ENCODE assay signal across 8 cellular contexts in genomic region chr15:100671858-100672543, GRCh38.
DNase-seq lines count a peak whose midpoint lies in the region; ATAC-seq and TF ChIP-seq lines count a peak whose summit lies in the region.

No MANE protein-coding gene starts in this region.

- H3K27ac ChIP-seq in Panc1 (ENCODE audit: low read length) (peak overlapping the region; percentile 72), smooth muscle cell (ENCODE audit: low read depth) (peak overlapping the region; percentile 1)

- H3K4me1 ChIP-seq in Panc1 (ENCODE audit: control insufficient read depth, insufficient read depth, low read length) (peaks cover 12% of the 10 kb centered on the region), smooth muscle cell (ENCODE audit: low read depth) (peaks cover 5% of the 10 kb centered on the region)

- H2AFZ ChIP-seq in smooth muscle cell (ENCODE audit: low read depth): peak overlapping the region; percentile 21

- ATAC-seq in Panc1: peak; percentile 97
- no peak for ATAC-seq in GM21528 (IDR thresholded peaks at IDR 0.05; ENCODE audit: low FRiP score, unreplicated experiment)
- ATAC-seq in GM18511 (IDR thresholded peaks at IDR 0.05; ENCODE audit: unreplicated experiment): no peak

- H3K27me3 ChIP-seq in Panc1 (ENCODE audit: control insufficient read depth, insufficient read depth, low read length) (no peaks in the 10 kb centered on the region), smooth muscle cell (ENCODE audit: low read depth) (no peaks in the 10 kb centered on the region)

- no peaks in the 10 kb centered on the region for H3K79me2 ChIP-seq in smooth muscle cell (ENCODE audit: low read depth)

- DNase-seq in H4 (ENCODE audit: low spot score) (peak; percentile 64), Panc1 (ENCODE audit: low read depth, low spot score) (peak; percentile 30), fibroblast of villous mesenchyme (ENCODE audit: low read depth) (peak; percentile 75), smooth muscle cell (lab: John Stamatoyannopoulos, UW; ENCODE audit: unreplicated experiment) (no peak), NCI-H2107 (lab: John Stamatoyannopoulos, UW) (no peak), COR-L47 (lab: John Stamatoyannopoulos, UW) (no peak)

- no peak overlapping the region for H3K9ac ChIP-seq in smooth muscle cell (ENCODE audit: low read depth)

- CTCF ChIA-PET in Panc1 (lab: Charles Lee): interaction anchor here (1.2 to 1.7 kb wide), 3 partner anchors 9 to 201 kb away, joined by 3 to 6 read pairs (median 4); no protein-coding TSS in a partner anchor

- peak; percentile 90 for TF ChIP-seq CTCF in Panc1 (IDR thresholded peaks at IDR 0.05)
- peak; percentile 85 for TF ChIP-seq CTCF in fibroblast of villous mesenchyme (IDR thresholded peaks at IDR 0.05; ENCODE audit: insufficient read depth, low read depth, low read length)
- TF ChIP-seq CTCF in smooth muscle cell (IDR thresholded peaks at IDR 0.05; ENCODE audit: borderline replicate concordance, insufficient read depth, poor library complexity, severe bottlenecking): peak; percentile 53

- BruUV-seq in Panc1 (replicated peaks; lab: Mats Ljungman, UMichigan): no TSS peak

- in situ Hi-C loops in Panc1 (cut with HindIII; ENCODE audit: low pct_unique_long_range_greater_than_20kb, low sequenced_read_pairs): no loop called here

- H3K9me3 ChIP-seq in Panc1 (ENCODE audit: control insufficient read depth, insufficient read depth, low read depth, low read length) (no peaks in the 10 kb centered on the region), smooth muscle cell (replicated peaks; ENCODE audit: low read depth) (no peaks in the 10 kb centered on the region)

- intact Hi-C loops in Panc1 (cut with micrococcal nuclease; ENCODE audit: unreplicated experiment): loop anchor here (2.0 kb wide), 1 partner anchor 201 kb away; no protein-coding TSS in a partner anchor

- POLR2A ChIA-PET in Panc1 (lab: Charles Lee): interaction anchor here (0.6 kb wide), 2 partner anchors 190 to 213 kb away, joined by 3 to 7 read pairs; no protein-coding TSS in a partner anchor

- peak overlapping the region; percentile 70 for H3K4me2 ChIP-seq in smooth muscle cell

- 49% methylated on average over 13 of the region's 13 CpGs for WGBS in smooth muscle cell (ENCODE audit: low lambda C conversion rate)

- H3F3A ChIP-seq in smooth muscle cell (ENCODE audit: low read depth): peaks cover 7% of the 10 kb centered on the region

- H3K4me3 ChIP-seq in Panc1 (ENCODE audit: low read depth in 2 of 2, low read length in 2 of 2) (peak overlapping the region in 1 of 2 experiments; percentile 31; a peak in 2 of 4 replicates), fibroblast of villous mesenchyme (ENCODE audit: low read depth, low read length) (peak overlapping the region; percentile 27), smooth muscle cell (peak overlapping the region; percentile 15)

- no peaks in the 10 kb centered on the region for H4K20me1 ChIP-seq in smooth muscle cell (ENCODE audit: low read depth)

- no peaks in the 10 kb centered on the region for H3K36me3 ChIP-seq in Panc1 (ENCODE audit: control insufficient read depth, insufficient read depth, low read length)
- H3K36me3 ChIP-seq in smooth muscle cell (ENCODE audit: low read depth): no peaks in the 10 kb centered on the region

Comparison
In these comparisons a context has a peak if more than half of its experiments do, and no peak if none do; other contexts are left out.
1. DNase-seq: peak in H4 (single experiment), Panc1 (single experiment) and fibroblast of villous mesenchyme (single experiment); none in smooth muscle cell (single experiment), NCI-H2107 (single experiment) and COR-L47 (single experiment).
2. Peak in every context shown above with its lines, with median percentiles within 50 percentile points of each other: CTCF ChIP-seq.